Comparison of ENCODE assay signal across 9 cellular contexts in genomic region chrX:56812515-56813105, GRCh38.
DNase-seq lines count a peak whose midpoint lies in the region; ATAC-seq and TF ChIP-seq lines count a peak whose summit lies in the region.
"Had no signal": no experiment of that assay in that cellular context is flagged by ENCODE, and none has a peak within 500 bp of the region (broad histone marks: within the 10 kb centered on the region; RNA-seq: fewer than 3 reads in every experiment).

No MANE protein-coding gene starts in this region.

- H3K4me1 ChIP-seq in CD4-positive, CD25-positive, alpha-beta regulatory T cell (ENCODE audit: control insufficient read depth, insufficient read depth, low read length, poor library complexity, severe bottlenecking): peaks cover 17% of the 10 kb centered on the region

- peak overlapping the region; percentile 67 to 89 (median 75) for H3K4me3 Mint-ChIP-seq in CD4-positive, CD25-positive, alpha-beta regulatory T cell
- peak overlapping the region; percentile 76 for H3K4me3 Mint-ChIP-seq in activated naive CD4-positive, alpha-beta T cell treated with anti-CD3 and anti-CD28 coated beads, Interleukin-2, amount 50 U/mL, for 24 hours
- peak overlapping the region; percentile 72 to 89 (median 80) for H3K4me3 Mint-ChIP-seq in naive thymus-derived CD8-positive, alpha-beta T cell
- H3K4me3 Mint-ChIP-seq: brain had no signal

- peak overlapping the region; percentile 90 to 99 (median 96) for H3K27ac Mint-ChIP-seq in CD4-positive, CD25-positive, alpha-beta regulatory T cell
- H3K27ac Mint-ChIP-seq in activated naive CD4-positive, alpha-beta T cell treated with anti-CD3 and anti-CD28 coated beads, Interleukin-2, amount 50 U/mL, for 24 hours: peak overlapping the region; percentile 94
- H3K27ac Mint-ChIP-seq in naive thymus-derived CD8-positive, alpha-beta T cell: peak overlapping the region; percentile 92 to 100 (median 96)

- H3K4me1 Mint-ChIP-seq in CD4-positive, CD25-positive, alpha-beta regulatory T cell: peaks cover 18 to 49% (median 30%) of the 10 kb centered on the region in 4 donors
- peaks cover 54% of the 10 kb centered on the region for H3K4me1 Mint-ChIP-seq in activated naive CD4-positive, alpha-beta T cell treated with anti-CD3 and anti-CD28 coated beads, Interleukin-2, amount 50 U/mL, for 24 hours
- H3K4me1 Mint-ChIP-seq in naive thymus-derived CD8-positive, alpha-beta T cell: peaks cover 26 to 59% (median 49%) of the 10 kb centered on the region in 4 donors
- H3K4me1 Mint-ChIP-seq: brain had no signal

- peak overlapping the region; percentile 77 for H3K4me3 ChIP-seq in CD4-positive, CD25-positive, alpha-beta regulatory T cell (ENCODE audit: low read depth, low read length)
- H3K4me3 ChIP-seq in WERI-Rb-1 (ENCODE audit: low read depth, low read length): no peak overlapping the region

- H3K9me3 Mint-ChIP-seq in CD4-positive, CD25-positive, alpha-beta regulatory T cell: no peaks in the 10 kb centered on the region
- no peaks in the 10 kb centered on the region for H3K9me3 Mint-ChIP-seq in activated naive CD4-positive, alpha-beta T cell treated with anti-CD3 and anti-CD28 coated beads, Interleukin-2, amount 50 U/mL, for 24 hours
- no peaks in the 10 kb centered on the region for H3K9me3 Mint-ChIP-seq in naive thymus-derived CD8-positive, alpha-beta T cell

- POLR2A ChIA-PET in naive thymus-derived CD8-positive, alpha-beta T cell (lab: Charles Lee): interaction anchor here (0.6 to 1.2 kb wide), 2 partner anchors 30 to 32 kb away, joined by 3 read pairs; no protein-coding TSS in a partner anchor

- no peak for TF ChIP-seq CTCF in WERI-Rb-1 (IDR thresholded peaks at IDR 0.05; ENCODE audit: low read depth, low read length)

- peak; percentile 75 to 76 for ATAC-seq in CD4-positive, CD25-positive, alpha-beta regulatory T cell (ENCODE audit: low read depth in 2 of 2)
- ATAC-seq in GM19438 (IDR thresholded peaks at IDR 0.05; ENCODE audit: low read depth, unreplicated experiment) (peak; percentile 94), HG03442 (IDR thresholded peaks at IDR 0.05; ENCODE audit: unreplicated experiment) (peak; percentile 80)
- peak; percentile 75 to 81 for ATAC-seq in naive thymus-derived CD8-positive, alpha-beta T cell

- no peaks in the 10 kb centered on the region for H3K9me3 ChIP-seq in CD4-positive, CD25-positive, alpha-beta regulatory T cell (ENCODE audit: control insufficient read depth in 2 of 2, low read length in 2 of 2)
- no peaks in the 10 kb centered on the region for H3K9me3 ChIP-seq in WERI-Rb-1 (ENCODE audit: severe bottlenecking)

- H3K27me3 Mint-ChIP-seq in CD4-positive, CD25-positive, alpha-beta regulatory T cell: no peaks in the 10 kb centered on the region
- no peaks in the 10 kb centered on the region for H3K27me3 Mint-ChIP-seq in activated naive CD4-positive, alpha-beta T cell treated with anti-CD3 and anti-CD28 coated beads, Interleukin-2, amount 50 U/mL, for 24 hours
- H3K27me3 Mint-ChIP-seq in naive thymus-derived CD8-positive, alpha-beta T cell: no peaks in the 10 kb centered on the region

- peak in 2 of 3 donors; percentile 61 to 87 for DNase-seq in CD4-positive, CD25-positive, alpha-beta regulatory T cell
- DNase-seq in naive thymus-derived CD8-positive, alpha-beta T cell: peak in 8 of 10 donors; percentile 14 to 75 (median 40)
- DNase-seq in WERI-Rb-1 (no peak), NAMALWA (ENCODE audit: low spot score) (no peak), D341Med (ENCODE audit: low spot score) (no peak)

- peak overlapping the region; percentile 77 for H3K27ac ChIP-seq in CD4-positive, CD25-positive, alpha-beta regulatory T cell (ENCODE audit: insufficient read depth, low read length, poor library complexity, severe bottlenecking)
- no peak overlapping the region for H3K27ac ChIP-seq in WERI-Rb-1

- no peaks in the 10 kb centered on the region for H3K36me3 Mint-ChIP-seq in CD4-positive, CD25-positive, alpha-beta regulatory T cell
- H3K36me3 Mint-ChIP-seq in activated naive CD4-positive, alpha-beta T cell treated with anti-CD3 and anti-CD28 coated beads, Interleukin-2, amount 50 U/mL, for 24 hours: peaks cover 14% of the 10 kb centered on the region
- H3K36me3 Mint-ChIP-seq in naive thymus-derived CD8-positive, alpha-beta T cell: peaks cover 0 to 4% (median 3%) of the 10 kb centered on the region in 3 donors

- H3K36me3 ChIP-seq in CD4-positive, CD25-positive, alpha-beta regulatory T cell (ENCODE audit: control insufficient read depth, insufficient read depth, low read length): no peaks in the 10 kb centered on the region
- H3K36me3 ChIP-seq in WERI-Rb-1: no peaks in the 10 kb centered on the region

- H3K27me3 ChIP-seq in CD4-positive, CD25-positive, alpha-beta regulatory T cell (ENCODE audit: control insufficient read depth, insufficient read depth, low read length): no peaks in the 10 kb centered on the region
- H3K27me3 ChIP-seq in WERI-Rb-1 (ENCODE audit: insufficient read depth, low read depth, severe bottlenecking): peaks cover 2% of the 10 kb centered on the region

Comparison
In these comparisons a context has a peak if more than half of its experiments do, and no peak if none do; other contexts are left out.
1. DNase-seq: peak in CD4-positive, CD25-positive, alpha-beta regulatory T cell (2 of 3) and naive thymus-derived CD8-positive, alpha-beta T cell (8 of 10); none in WERI-Rb-1 (single experiment), NAMALWA (single experiment) and D341Med (single experiment).
2. Peak in every context shown above with its lines, with median percentiles within 50 percentile points of each other: ATAC-seq, H3K27ac Mint-ChIP-seq and H3K4me3 Mint-ChIP-seq.